ENCODE assay signal across 2 cellular contexts in genomic region chr5:174723979-174724483, GRCh38.
TF ChIP-seq lines count a peak whose summit lies in the region.

No MANE protein-coding gene starts in this region.

TF ChIP-seq in liver, 16 proteins besides CTCF, POLR2A, EP300 and RAD21 (continued from another document):
- TF ChIP-seq REST (IDR thresholded peaks at IDR 0.05), result no peak

TF ChIP-seq in HepG2, 621 proteins besides CTCF, POLR2A, EP300 and RAD21:
- TF ChIP-seq KIAA2018 (CRISPR knock-in tag; IDR thresholded peaks at IDR 0.05; ENCODE audit: borderline replicate concordance) (no peak), HCFC1 (IDR thresholded peaks at IDR 0.05; ENCODE audit: low read depth, low read length) (no peak), ISX (CRISPR knock-in tag; conservative IDR thresholded peaks at IDR 0.05) (no peak)
